In genomic region chr6:138814179-138814834, GRCh38 we compare ENCODE assay signal across 21 cellular contexts. TPM values are rescaled to one million over a fixed set of nuclear protein-coding genes. Genes with fewer than 3 reads are reported as not detected.
A peak's percentile ranks its signal among the peaks of the same experiment; 100 is the strongest.
DNase-seq lines count a peak whose midpoint lies in the region; FAIRE-seq and TF ChIP-seq lines count a peak whose summit lies in the region.
"Had no signal": no experiment of that assay in that cellular context is flagged by ENCODE, and none has a peak within 500 bp of the region (broad histone marks: within the 10 kb centered on the region; RNA-seq: fewer than 3 reads in every experiment).

No MANE protein-coding gene starts in this region.

- H3K4me3 ChIP-seq in bronchial epithelial cell (ENCODE audit: low read depth, low read length) (no peak overlapping the region), tibial artery (no peak overlapping the region)
- H3K4me3 ChIP-seq: ascending aorta, GM12878, MG63 had no signal

- POLR2A ChIA-PET in HEK293T (lab: Yijun Ruan, JAX), result no interaction called here

- no peaks in the 10 kb centered on the region for H3K4me1 ChIP-seq in tibial artery
- H3K4me1 ChIP-seq: ascending aorta had no signal

- no peaks in the 10 kb centered on the region for H3K9me3 ChIP-seq in tibial artery
- H3K9me3 ChIP-seq: ascending aorta, MG63, neutrophil had no signal

- CTCF ChIA-PET in HEK293T (lab: Yijun Ruan, JAX), result interaction anchor here (1.3 kb wide), 1 partner anchor 550 kb away, joined by 6 read pairs; no protein-coding TSS in a partner anchor

- DNase-seq in COLO668 (lab: John Stamatoyannopoulos, UW; ENCODE audit: unreplicated experiment) (peak; percentile 45), HEK293T (ENCODE audit: extremely low spot score) (no peak), NCI-H345 (lab: John Stamatoyannopoulos, UW) (peak; percentile 90), bronchial epithelial cell (ENCODE audit: low read depth) (peak; percentile 59), LoVo (ENCODE audit: low spot score) (no peak), tibial artery (no peak), T-helper 2 cell (no peak), GM19238 (ENCODE audit: insufficient read length, low spot score) (no peak)
- DNase-seq: activated naive CD4-positive, alpha-beta T cell; CD4-positive, CD25-positive, alpha-beta regulatory T cell; foreskin fibroblast; left cardiac atrium; MG63; NCI-H446 treated with DMSO at 0.1 percent for 48 hours; stimulated activated naive CD8-positive, alpha-beta T cell treated with anti-CD3 and anti-CD28 coated beads, Interleukin-15, amount 100 ng/mL, for 72 hours had no signal

- H3K27me3 ChIP-seq in bronchial epithelial cell (ENCODE audit: control insufficient read depth, insufficient read depth, low read length) (no peaks in the 10 kb centered on the region), tibial artery (no peaks in the 10 kb centered on the region)
- H3K27me3 ChIP-seq: ascending aorta, MG63, neutrophil had no signal

- no peak overlapping the region for H3K27ac ChIP-seq in tibial artery
- H3K27ac ChIP-seq: ascending aorta, neutrophil had no signal

- H3K36me3 ChIP-seq in bronchial epithelial cell (ENCODE audit: control insufficient read depth, insufficient read depth, low read length) (no peaks in the 10 kb centered on the region), tibial artery (no peaks in the 10 kb centered on the region)
- H3K36me3 ChIP-seq: ascending aorta, MG63, neutrophil had no signal

- TF ChIP-seq CTCF in bronchial epithelial cell (IDR thresholded peaks at IDR 0.05; ENCODE audit: insufficient read depth, low read length, severe bottlenecking) (no peak), tibial artery (IDR thresholded peaks at IDR 0.05) (no peak)

- FAIRE-seq in bronchial epithelial cell (lab: Jason Lieb, UNC), result no peak
- FAIRE-seq: colon, G401.6, GM12878 had no signal

- intact Hi-C loops in tibial artery (cut with DNase I; ENCODE audit: low total_unique reads), result no loop called here

TF ChIP-seq in HEK293T, 16 proteins besides CTCF, POLR2A, EP300 and RAD21:
- TF ChIP-seq, protein P1, sequence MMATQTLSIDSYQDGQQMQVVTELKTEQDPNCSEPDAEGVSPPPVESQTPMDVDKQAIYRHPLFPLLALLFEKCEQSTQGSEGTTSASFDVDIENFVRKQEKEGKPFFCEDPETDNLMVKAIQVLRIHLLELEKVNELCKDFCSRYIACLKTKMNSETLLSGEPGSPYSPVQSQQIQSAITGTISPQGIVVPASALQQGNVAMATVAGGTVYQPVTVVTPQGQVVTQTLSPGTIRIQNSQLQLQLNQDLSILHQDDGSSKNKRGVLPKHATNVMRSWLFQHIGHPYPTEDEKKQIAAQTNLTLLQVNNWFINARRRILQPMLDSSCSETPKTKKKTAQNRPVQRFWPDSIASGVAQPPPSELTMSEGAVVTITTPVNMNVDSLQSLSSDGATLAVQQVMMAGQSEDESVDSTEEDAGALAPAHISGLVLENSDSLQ (IDR thresholded peaks at IDR 0.05), result peak; percentile 80
- TF ChIP-seq ZNF384 (IDR thresholded peaks at IDR 0.05) (peak; percentile 68), LEF1 (IDR thresholded peaks at IDR 0.05; ENCODE audit: borderline replicate concordance) (no peak)

RNA-seq across cellular contexts. Expression of gene ECT2L, which starts 18.4 kb away (rescaled TPM):
- total RNA-seq in bronchial epithelial cell, result 0.13 TPM in 1 of 2 replicates, not detected in the other
- total RNA-seq: ascending aorta; CD4-positive, CD25-positive, alpha-beta regulatory T cell; GM12878; mononuclear cell had no signal

RNA-seq across cellular contexts. Expression of gene CCDC28A, which starts 40.7 kb away (rescaled TPM):
- 11.1 and 11.4 TPM in 2 replicates for total RNA-seq in bronchial epithelial cell

Comparison
In these comparisons a context has a peak if more than half of its experiments do, and no peak if none do; other contexts are left out.
1. DNase-seq: peak in COLO668 (single experiment), NCI-H345 (single experiment) and bronchial epithelial cell (single experiment); none in HEK293T (single experiment), LoVo (single experiment), tibial artery (0 of 2), T-helper 2 cell (0 of 5) and GM19238 (single experiment).